Comparison of ENCODE assay signal across 23 cellular contexts in genomic region chr11:103284260-103284659, GRCh38.
"Had no signal": no experiment of that assay in that cellular context is flagged by ENCODE, and none has a peak within 500 bp of the region (broad histone marks: within the 10 kb centered on the region; RNA-seq: fewer than 3 reads in every experiment).

No MANE protein-coding gene starts in this region.

- H3K36me3 ChIP-seq: colonic mucosa, gastrocnemius medialis had no signal

- H3K27ac ChIP-seq: colonic mucosa, coronary artery, dorsolateral prefrontal cortex, epithelial cell of prostate, esophagus muscularis mucosa, esophagus squamous epithelium, foreskin keratinocyte, gastrocnemius medialis, gastroesophageal sphincter, heart left ventricle, heart right ventricle had no signal

- H3K4me3 ChIP-seq: colonic mucosa, coronary artery, dorsolateral prefrontal cortex, esophagus muscularis mucosa, esophagus squamous epithelium, gastrocnemius medialis, gastroesophageal sphincter, heart left ventricle, heart right ventricle had no signal

- DNase-seq: colonic mucosa; cortex of kidney; dermis blood vessel endothelial cell; dorsolateral prefrontal cortex; effector CD4-positive, alpha-beta T cell; effector CD8-positive, alpha-beta T cell; effector memory CD4-positive, alpha-beta T cell; effector memory CD8-positive, alpha-beta T cell; endodermal cell; erythroblast; esophagus squamous epithelium; foreskin fibroblast; foreskin keratinocyte; foreskin melanocyte; gastrocnemius medialis; glutamatergic neuron; head of caudate nucleus; heart left ventricle; heart right ventricle had no signal

- H3K27me3 ChIP-seq: colonic mucosa, dorsolateral prefrontal cortex, esophagus muscularis mucosa, esophagus squamous epithelium, foreskin keratinocyte, gastrocnemius medialis, gastroesophageal sphincter, heart left ventricle, heart right ventricle had no signal

- H3K9me3 ChIP-seq: colonic mucosa, esophagus muscularis mucosa, esophagus squamous epithelium, gastrocnemius medialis, gastroesophageal sphincter, heart left ventricle, heart right ventricle had no signal
